Comparison of ENCODE assay signal across 9 cellular contexts in the genomic region with DNA sequence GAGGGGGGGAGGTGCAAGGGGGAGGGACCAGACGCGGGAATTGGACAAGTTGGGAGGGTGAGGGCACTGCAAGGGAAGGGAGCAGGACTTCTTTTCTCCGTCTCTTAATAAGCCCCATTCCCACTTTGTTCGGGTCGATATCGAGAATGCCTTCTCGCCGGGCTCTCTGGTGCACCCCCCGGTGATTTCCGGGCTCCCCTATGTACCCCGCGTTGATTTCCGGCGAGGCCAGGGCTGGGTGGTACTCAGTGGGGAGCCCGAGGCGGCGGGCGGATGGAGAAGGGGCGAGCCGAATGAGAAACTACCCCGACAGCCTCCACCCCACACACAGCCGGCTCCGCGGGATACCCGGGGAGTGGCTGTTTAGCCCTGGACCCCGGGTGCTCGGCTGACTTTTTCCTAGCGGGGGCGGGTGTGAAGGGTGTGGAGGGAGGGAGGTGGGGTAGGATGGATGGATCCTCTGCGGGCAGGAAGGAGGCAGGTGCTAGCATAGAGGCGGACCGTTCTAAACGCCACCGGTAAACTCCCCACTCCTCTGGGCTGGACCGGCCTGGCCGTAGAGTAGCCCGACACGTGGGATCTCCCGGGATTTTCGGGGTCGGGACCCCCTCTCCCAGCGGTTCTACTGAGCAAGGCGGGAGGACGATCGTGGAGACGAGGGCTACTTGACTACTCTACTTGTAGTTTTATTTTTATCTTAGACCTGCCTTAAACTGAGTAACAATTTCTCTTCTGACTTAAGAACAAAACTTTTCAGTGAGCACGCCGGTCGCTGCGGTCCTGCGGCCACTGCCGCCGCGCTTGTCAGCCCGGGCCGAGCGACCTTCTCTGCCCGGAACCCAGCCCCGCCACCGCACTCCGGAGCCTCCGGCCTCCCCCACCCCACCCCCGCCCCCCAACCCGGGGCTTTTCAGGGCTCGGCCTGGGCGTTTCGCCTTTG. TPM values are rescaled to one million over a fixed set of nuclear protein-coding genes. Genes with fewer than 3 reads are reported as not detected.
DNase-seq lines count a peak whose midpoint lies in the region; ATAC-seq, FAIRE-seq and TF ChIP-seq lines count a peak whose summit lies in the region.
"Had no signal": no experiment of that assay in that cellular context is flagged by ENCODE, and none has a peak within 500 bp of the region (broad histone marks: within the 10 kb centered on the region; RNA-seq: fewer than 3 reads in every experiment).

No MANE protein-coding gene starts in this region.

- H2BK15ac ChIP-seq in mesendoderm (replicated peaks; ENCODE audit: low read depth) = no peak overlapping the region

- DNase-seq in DMS 273 (lab: John Stamatoyannopoulos, UW; ENCODE audit: unreplicated experiment) = peak; percentile 56
- DNase-seq in DMS 273 treated with DMSO at 0.1 percent for 48 hours (lab: John Stamatoyannopoulos, UW) = no peak
- peak; percentile 23 for DNase-seq in RCC 7860 (ENCODE audit: low spot score)
- DNase-seq in central memory CD8-positive, alpha-beta T cell (ENCODE audit: low spot score in 2 of 2) = no peak
- DNase-seq in mesendoderm = peak; percentile 37
- peak in 1 of 2 donors; percentile 65 for DNase-seq in tibial artery
- no peak for DNase-seq in GOT3 (lab: John Stamatoyannopoulos, UW)
- no peak for DNase-seq in NCI-H187 treated with DMSO at 0.1 percent for 48 hours (lab: John Stamatoyannopoulos, UW)

- H3K4me1 ChIP-seq in mesendoderm (ENCODE audit: control insufficient read depth, low read depth, low read length) (peaks cover 2% of the 10 kb centered on the region), tibial artery (peaks cover 0 to 38% (median 33%) of the 10 kb centered on the region in 4 donors)

- no peak overlapping the region for H3K23ac ChIP-seq in mesendoderm (ENCODE audit: low read length)

- H3K4ac ChIP-seq in mesendoderm (ENCODE audit: low read depth, low read length) = no peak overlapping the region

- H3K4me3 Mint-ChIP-seq in central memory CD8-positive, alpha-beta T cell = peak overlapping the region; percentile 90

- peak overlapping the region; percentile 96 for H3K4me2 ChIP-seq in mesendoderm (ENCODE audit: low read length)

- FAIRE-seq in RCC 7860 (lab: Jason Lieb, UNC) = no peak
- FAIRE-seq: A204.1 had no signal

- peaks cover 53% of the 10 kb centered on the region for H3K27me3 Mint-ChIP-seq in central memory CD8-positive, alpha-beta T cell

- H3K36me3 ChIP-seq in mesendoderm (ENCODE audit: control insufficient read depth, insufficient read depth, low read length) (no peaks in the 10 kb centered on the region), tibial artery (no peaks in the 10 kb centered on the region)

- H4K8ac ChIP-seq in mesendoderm (ENCODE audit: low read depth, low read length) = no peak overlapping the region

- peak overlapping the region; percentile 32 for H3K27ac Mint-ChIP-seq in central memory CD8-positive, alpha-beta T cell (ENCODE audit: low read depth)

- peak overlapping the region; percentile 70 for H3K9ac ChIP-seq in mesendoderm (ENCODE audit: low read length)

- TF ChIP-seq CTCF in tibial artery (IDR thresholded peaks at IDR 0.05) = no peak

- no peaks in the 10 kb centered on the region for H3K79me2 ChIP-seq in mesendoderm (ENCODE audit: control insufficient read depth, insufficient read depth, low read length)

- intact Hi-C loops in tibial artery (cut with DNase I; ENCODE audit: low total_unique reads) = loop anchor here (10.0 kb wide), 1 partner anchor 191 kb away; the partner anchor contains the start of gene DMAP1

- H3K79me1 ChIP-seq in mesendoderm (ENCODE audit: low read length) = no peaks in the 10 kb centered on the region

- H3K4me3 ChIP-seq in mesendoderm (ENCODE audit: low read length) = peak overlapping the region; percentile 75
- H3K4me3 ChIP-seq in tibial artery = peak overlapping the region; percentile 45 to 53

- no peak overlapping the region for H2BK120ac ChIP-seq in mesendoderm (ENCODE audit: low read depth, low read length)

- no peaks in the 10 kb centered on the region for H3K9me3 Mint-ChIP-seq in central memory CD8-positive, alpha-beta T cell

- WGBS in mesendoderm (ENCODE audit: extremely low coverage, insufficient coverage, low lambda C conversion rate) = no CpG with 5 or more reads among the region's 67 CpGs

- H2BK5ac ChIP-seq in mesendoderm (ENCODE audit: low read length) = no peak overlapping the region

- H3K4me1 Mint-ChIP-seq in central memory CD8-positive, alpha-beta T cell = peaks cover 22% of the 10 kb centered on the region

- H3K56ac ChIP-seq in mesendoderm (ENCODE audit: low read length) = peak overlapping the region; percentile 93

- H3K18ac ChIP-seq in mesendoderm (ENCODE audit: low read length) = peak overlapping the region; percentile 19

- H2AK5ac ChIP-seq in mesendoderm (ENCODE audit: low read length) = no peak overlapping the region

- H3K9me3 ChIP-seq in tibial artery = no peaks in the 10 kb centered on the region

- H3K36me3 Mint-ChIP-seq in central memory CD8-positive, alpha-beta T cell (ENCODE audit: insufficient read depth) = peaks cover 11% of the 10 kb centered on the region

- peaks cover 39% of the 10 kb centered on the region for H3K27me3 ChIP-seq in mesendoderm (ENCODE audit: insufficient read depth, low read length, poor library complexity)
- peaks cover 16 to 94% of the 10 kb centered on the region in 2 donors for H3K27me3 ChIP-seq in tibial artery

- peak; percentile 64 for ATAC-seq in central memory CD8-positive, alpha-beta T cell (replicated peaks; ENCODE audit: extremely low read depth, poor library complexity, severe bottlenecking)

- no peak overlapping the region for H4K5ac ChIP-seq in mesendoderm (ENCODE audit: low read length)

- H3K27ac ChIP-seq in mesendoderm (ENCODE audit: low read depth, low read length) (no peak overlapping the region), tibial artery (no peak overlapping the region)

RNA-seq across cellular contexts. Expression of gene RNF220, which starts 1.0 kb away (rescaled TPM):
- 97.6 TPM for polyA plus RNA-seq in mesendoderm (2013, experiment 1 of 2)
- polyA plus RNA-seq in mesendoderm (2013, experiment 2 of 2) = 97.1 TPM

RNA-seq across cellular contexts. Expression of gene ERI3, which starts 51.0 kb away (rescaled TPM):
- 56.6 TPM for polyA plus RNA-seq in mesendoderm (2013, experiment 1 of 2)
- 53.9 TPM for polyA plus RNA-seq in mesendoderm (2013, experiment 2 of 2)

Comparison
In these comparisons a context has a peak if more than half of its experiments do, and no peak if none do; other contexts are left out.
1. DNase-seq: peak in DMS 273 (single experiment), RCC 7860 (single experiment) and mesendoderm (single experiment); none in DMS 273 treated with DMSO at 0.1 percent for 48 hours (single experiment), central memory CD8-positive, alpha-beta T cell (0 of 2), GOT3 (single experiment) and NCI-H187 treated with DMSO at 0.1 percent for 48 hours (single experiment).